8 cellular contexts compared by ENCODE assay signal in the genomic region with DNA sequence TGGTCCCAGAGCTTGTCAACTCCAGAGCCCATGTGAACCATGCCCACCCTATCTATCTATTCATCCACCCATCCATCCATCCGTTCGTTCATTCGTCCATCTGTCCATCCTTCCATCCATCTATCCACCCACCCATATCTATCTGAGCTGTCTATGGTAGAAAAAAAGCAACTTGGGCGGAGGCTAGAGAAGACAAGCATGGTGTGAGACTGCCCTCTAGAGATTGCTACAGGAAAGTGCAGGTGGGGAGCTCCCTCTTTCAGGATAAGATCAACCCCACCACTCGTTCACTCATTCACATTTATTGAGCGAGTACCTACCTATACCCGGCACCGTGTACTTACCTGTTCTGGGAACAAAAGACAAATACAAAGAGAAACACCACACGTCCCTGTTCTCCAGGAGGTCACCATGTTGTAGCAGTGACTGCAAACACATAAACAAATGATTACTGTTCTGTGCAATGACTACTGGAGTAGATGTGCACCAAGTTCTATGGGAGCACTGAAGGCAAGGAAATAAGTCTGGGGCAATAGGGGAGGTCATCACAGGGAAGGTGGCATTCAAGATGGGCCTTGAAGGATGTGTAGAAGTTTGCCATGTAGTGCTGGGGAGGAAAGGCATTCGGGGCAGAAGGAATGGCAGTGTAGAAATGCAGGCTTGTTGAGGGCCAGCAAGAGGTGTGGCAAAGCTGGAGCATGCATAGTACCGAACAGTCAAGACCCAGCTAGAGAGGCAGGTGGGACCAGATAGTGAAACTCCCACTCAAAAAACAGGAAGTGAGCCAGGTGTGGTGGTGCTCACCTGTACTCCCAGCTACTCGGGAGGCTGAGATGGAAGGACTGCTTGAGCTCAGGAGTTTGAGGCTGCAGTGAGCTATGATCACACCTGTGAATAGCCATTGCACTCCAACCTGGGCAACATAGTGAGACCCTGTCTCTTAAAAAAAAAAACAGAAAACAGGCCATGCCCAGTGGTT. TPM values are rescaled to one million over a fixed set of nuclear protein-coding genes. Genes with fewer than 3 reads are reported as not detected.
DNase-seq lines count a peak whose midpoint lies in the region; ATAC-seq and TF ChIP-seq lines count a peak whose summit lies in the region.

No MANE protein-coding gene starts in this region.

- no peak overlapping the region for H2AFZ ChIP-seq in trophoblast cell (ENCODE audit: insufficient read depth, low read length, poor library complexity)

- H4K91ac ChIP-seq in trophoblast cell (ENCODE audit: low read depth, low read length), result no peak overlapping the region

- H3K14ac ChIP-seq in trophoblast cell (ENCODE audit: low read length), result no peak overlapping the region

- H3K4me1 ChIP-seq in trophoblast cell (ENCODE audit: control insufficient read depth in 1 of 2, insufficient read depth in 2 of 2, low read length in 2 of 2), result no peaks in the 10 kb centered on the region

- H3K36me3 ChIP-seq in trophoblast cell (ENCODE audit: control insufficient read depth in 1 of 2, insufficient read depth in 2 of 2, low read length in 2 of 2), result no peaks in the 10 kb centered on the region

- H3K18ac ChIP-seq in trophoblast cell (ENCODE audit: low read length), result no peak overlapping the region

- no CpG with 5 or more reads among the region's 12 CpGs for WGBS in trophoblast cell (ENCODE audit: extremely low coverage, insufficient coverage, insufficient read length)

- H3K4me2 ChIP-seq in trophoblast cell (ENCODE audit: low read length), result no peak overlapping the region

- no peak overlapping the region for H3K9ac ChIP-seq in trophoblast cell (ENCODE audit: low read length)

- no peak overlapping the region for H4K12ac ChIP-seq in trophoblast cell (ENCODE audit: low read depth, low read length)

- no peak for ATAC-seq in HG03196 (IDR thresholded peaks at IDR 0.05; ENCODE audit: unreplicated experiment)
- no peak for ATAC-seq in GM19467 (IDR thresholded peaks at IDR 0.05; ENCODE audit: unreplicated experiment)

- H3K79me2 ChIP-seq in trophoblast cell (ENCODE audit: control insufficient read depth, insufficient read depth, low read length, poor library complexity), result no peaks in the 10 kb centered on the region

- peaks cover 2% of the 10 kb centered on the region for H3K9me3 ChIP-seq in trophoblast cell (ENCODE audit: insufficient read depth, low read depth, low read length)

- no peak overlapping the region for H3K4ac ChIP-seq in trophoblast cell (ENCODE audit: low read depth, low read length)

- H2BK5ac ChIP-seq in trophoblast cell (ENCODE audit: low read depth, low read length, poor library complexity), result no peak overlapping the region

- no peaks in the 10 kb centered on the region for H3K27me3 ChIP-seq in trophoblast cell (ENCODE audit: insufficient read depth, low read length)

- no peak overlapping the region for H2AK5ac ChIP-seq in trophoblast cell (ENCODE audit: low read length)

- no peaks in the 10 kb centered on the region for H3K79me1 ChIP-seq in trophoblast cell (ENCODE audit: low read length)

- in situ Hi-C loops in SK-MEL-5 (cut with HindIII; ENCODE audit: low pct_unique_long_range_greater_than_20kb, low sequenced_read_pairs), result no loop called here

- H3K27ac ChIP-seq in trophoblast cell (ENCODE audit: low read depth, low read length), result no peak overlapping the region

- no peak overlapping the region for H2BK120ac ChIP-seq in trophoblast cell (ENCODE audit: insufficient read depth, low read length, poor library complexity)

- H3K4me3 ChIP-seq in GM12864 (ENCODE audit: low read depth, low read length), result no peak overlapping the region
- no peak overlapping the region for H3K4me3 ChIP-seq in trophoblast cell (ENCODE audit: low read depth, low read length)

- H2BK12ac ChIP-seq in trophoblast cell (ENCODE audit: low read length), result no peak overlapping the region

- peak; percentile 98 for TF ChIP-seq CTCF in GM12864 (IDR thresholded peaks at IDR 0.05; ENCODE audit: low read depth, low read length, missing control alignments)

- H4K8ac ChIP-seq in trophoblast cell (ENCODE audit: low read depth, low read length), result no peak overlapping the region

- peak; percentile 53 for DNase-seq in GM12864 (ENCODE audit: low read depth)
- peak; percentile 63 for DNase-seq in NCI-H1105 (lab: John Stamatoyannopoulos, UW)
- DNase-seq in SK-MEL-5 (ENCODE audit: low read depth, low spot score), result peak; percentile 83
- DNase-seq in activated gamma-delta T cell treated with anti-CD3 and anti-CD28 coated beads, Interleukin-2, amount 50 U/mL, for 16 hours (ENCODE audit: low read depth), result peak; percentile 46
- peak; percentile 75 for DNase-seq in glomerular visceral epithelial cell (ENCODE audit: extremely low spot score)
- DNase-seq in trophoblast cell, result peak; percentile 25 to 81

- no peak overlapping the region for H3K23ac ChIP-seq in trophoblast cell (ENCODE audit: low read length)

RNA-seq across cellular contexts. Expression of a gene that starts 13.4 kb away (rescaled TPM):
- total RNA-seq in SK-MEL-5 (2014; rRNA removed; shearing (Covaris generic)), result 64.1 and 68.0 TPM in 2 replicates
- 114 and 165 TPM in 2 replicates for polyA plus RNA-seq in SK-MEL-5 (2015; cell fraction: cytosol; rRNA removed)
- 81.8 and 103 TPM in 2 replicates for polyA plus RNA-seq in SK-MEL-5 (2015; cell fraction: nucleus; rRNA removed)
- polyA plus RNA-seq in trophoblast cell (2013), result 83.5 and 87.4 TPM in 2 replicates

RNA-seq across cellular contexts. Expression of a gene that starts 29.0 kb away (rescaled TPM):
- 120 and 135 TPM in 2 replicates for total RNA-seq in SK-MEL-5 (2014; rRNA removed; shearing (Covaris generic))
- 123 and 130 TPM in 2 replicates for polyA plus RNA-seq in SK-MEL-5 (2015; cell fraction: cytosol; rRNA removed)
- 69.3 and 92.8 TPM in 2 replicates for polyA plus RNA-seq in SK-MEL-5 (2015; cell fraction: nucleus; rRNA removed)
- 60.3 and 60.7 TPM in 2 replicates for polyA plus RNA-seq in trophoblast cell (2013)

RNA-seq across cellular contexts. Expression of a gene that starts 48.4 kb away (rescaled TPM):
- 29.1 and 37.7 TPM in 2 replicates for total RNA-seq in SK-MEL-5 (2014; rRNA removed; shearing (Covaris generic))
- polyA plus RNA-seq in SK-MEL-5 (2015; cell fraction: cytosol; rRNA removed), result 51.4 and 70.8 TPM in 2 replicates
- 112 and 126 TPM in 2 replicates for polyA plus RNA-seq in SK-MEL-5 (2015; cell fraction: nucleus; rRNA removed)
- 49.5 and 49.9 TPM in 2 replicates for polyA plus RNA-seq in trophoblast cell (2013)
